14 cellular contexts compared by ENCODE assay signal in the genomic region with DNA sequence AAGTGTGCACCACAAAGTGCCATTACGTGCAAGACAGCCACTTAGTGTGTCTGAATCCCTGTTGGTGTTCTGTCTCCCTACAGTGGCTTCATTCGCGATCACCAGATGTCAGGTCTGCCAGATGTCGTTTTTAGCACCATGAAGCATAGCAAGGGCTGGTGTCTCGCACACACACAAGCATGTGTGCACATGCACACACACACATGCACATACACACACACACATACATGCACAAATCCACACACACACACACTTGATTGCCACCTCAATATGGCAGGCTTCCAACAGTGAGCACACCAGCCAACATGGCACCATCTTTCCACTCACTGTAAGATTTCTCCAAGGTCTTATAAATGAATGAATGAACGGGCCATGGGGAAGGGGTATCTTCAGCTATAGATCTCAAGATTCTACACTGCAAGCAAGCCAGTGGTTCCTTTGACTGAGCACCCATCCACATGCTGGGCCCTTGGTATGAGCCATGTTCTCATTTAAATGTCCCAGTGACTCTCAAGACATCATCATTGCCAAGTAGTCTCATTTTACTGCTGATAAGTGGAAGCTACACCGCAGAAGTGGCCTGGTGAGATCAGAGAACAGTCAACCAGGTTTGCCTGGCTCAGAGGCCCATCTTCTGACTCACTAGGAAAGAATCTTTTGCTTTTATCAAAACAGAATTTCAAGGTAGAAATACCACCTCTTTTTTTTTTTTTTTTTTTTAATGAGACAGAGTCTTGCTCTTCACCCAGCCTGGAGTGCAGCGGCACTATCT.
DNase-seq lines count a peak whose midpoint lies in the region; ATAC-seq and TF ChIP-seq lines count a peak whose summit lies in the region.
"Had no signal": no experiment of that assay in that cellular context is flagged by ENCODE, and none has a peak within 500 bp of the region (broad histone marks: within the 10 kb centered on the region; RNA-seq: fewer than 3 reads in every experiment).

No MANE protein-coding gene starts in this region.

- ATAC-seq in HG03025 (IDR thresholded peaks at IDR 0.05; ENCODE audit: low FRiP score, unreplicated experiment) (no peak), HG03469 (IDR thresholded peaks at IDR 0.05; ENCODE audit: unreplicated experiment) (no peak)
- ATAC-seq: body of pancreas, gastrocnemius medialis had no signal

- H3K4me3 ChIP-seq in astrocyte of the cerebellum (ENCODE audit: low read depth, low read length): no peak overlapping the region
- H3K4me3 ChIP-seq: body of pancreas, gastrocnemius medialis, vagina had no signal

- no peak for TF ChIP-seq CTCF in astrocyte of the cerebellum (IDR thresholded peaks at IDR 0.05; ENCODE audit: low read depth, low read length, missing control alignments)
- TF ChIP-seq CTCF in GM20000 (IDR thresholded peaks at IDR 0.05; ENCODE audit: extremely low read depth, missing control alignments): no peak

- in situ Hi-C loops in astrocyte of the cerebellum (cut with HindIII; ENCODE audit: low sequenced_read_pairs): loop anchor here (10.0 kb wide), 1 partner anchor 59 kb away; no protein-coding TSS in a partner anchor

- DNase-seq in AG08396 (ENCODE audit: low spot score) (peak; percentile 39), HS-5 (ENCODE audit: low read depth) (peak; percentile 63), astrocyte of the cerebellum (ENCODE audit: low read depth) (peak; percentile 73), kidney glomerular epithelial cell (lab: John Stamatoyannopoulos, UW) (peak; percentile 91), GM20000 (ENCODE audit: low spot score) (no peak), NCI-H2227 (lab: John Stamatoyannopoulos, UW; ENCODE audit: unreplicated experiment) (no peak)
- DNase-seq: body of pancreas; CD4-positive, CD25-positive, alpha-beta regulatory T cell; gastrocnemius medialis; Kasumi-1; NCI-H524 had no signal

Comparison
In these comparisons a context has a peak if more than half of its experiments do, and no peak if none do; other contexts are left out.
1. DNase-seq: peak in AG08396 (single experiment), HS-5 (single experiment), astrocyte of the cerebellum (single experiment) and kidney glomerular epithelial cell (single experiment); none in GM20000 (single experiment) and NCI-H2227 (single experiment).